ENCODE assay signal across 8 cellular contexts in genomic region chr6:37182736-37183590, GRCh38. TPM values are rescaled to one million over a fixed set of nuclear protein-coding genes. Genes with fewer than 3 reads are reported as not detected.
DNase-seq lines count a peak whose midpoint lies in the region; ATAC-seq and TF ChIP-seq lines count a peak whose summit lies in the region.

No MANE protein-coding gene starts in this region.

- H3K79me1 ChIP-seq in mesenchymal stem cell (replicated peaks; ENCODE audit: low read length, poor library complexity, severe bottlenecking), result no peaks in the 10 kb centered on the region

- peak overlapping the region; percentile 52 for H3K4me3 Mint-ChIP-seq in activated T-helper 2 cell treated with anti-CD3 and anti-CD28 coated beads, Interferon-gamma antibody, Interleukin-2, Interleukin-4, amounts not matched to agents 10 μg/mL and 5 μg/mL and 100 μg/mL, durations not matched to agents 14 hours and 24 hours and 36 hours (ENCODE audit: low read depth)

- H3K27me3 ChIP-seq in mesenchymal stem cell (ENCODE audit: control insufficient read depth in 1 of 2, insufficient read depth in 1 of 2, low read length in 2 of 2) (no peaks in the 10 kb centered on the region), dorsolateral prefrontal cortex (no peaks in the 10 kb centered on the region)

- DNase-seq in AML-193 (lab: John Stamatoyannopoulos, UW) (peak; percentile 100), NOMO-1 treated with DMSO at 0.1 percent for 48 hours (lab: John Stamatoyannopoulos, UW; ENCODE audit: unreplicated experiment) (peak; percentile 98), mesenchymal stem cell (no peak), glomerular visceral epithelial cell (ENCODE audit: extremely low spot score) (no peak), SW480 (ENCODE audit: low spot score) (no peak), dorsolateral prefrontal cortex (no peak)
- DNase-seq in activated T-helper 2 cell treated with anti-CD3 and anti-CD28 coated beads, Interferon-gamma antibody, Interleukin-2, Interleukin-4, amounts not matched to agents 10 μg/mL and 5 μg/mL and 100 μg/mL, durations not matched to agents 14 hours and 24 hours and 36 hours (ENCODE audit: low spot score), result peak; percentile 73

- no peak overlapping the region for H3K23ac ChIP-seq in mesenchymal stem cell (ENCODE audit: low read length in 2 of 2)

- H4K91ac ChIP-seq in mesenchymal stem cell (ENCODE audit: low read length), result no peak overlapping the region

- no peaks in the 10 kb centered on the region for H3K4me1 ChIP-seq in mesenchymal stem cell (ENCODE audit: control insufficient read depth, insufficient read depth, low read depth, low read length)

- H3K27ac Mint-ChIP-seq in activated T-helper 2 cell treated with anti-CD3 and anti-CD28 coated beads, Interferon-gamma antibody, Interleukin-2, Interleukin-4, amounts not matched to agents 10 μg/mL and 5 μg/mL and 100 μg/mL, durations not matched to agents 14 hours and 24 hours and 36 hours, result peak overlapping the region; percentile 99

- TF ChIP-seq CTCF in dorsolateral prefrontal cortex (IDR thresholded peaks at IDR 0.05 in 54 of 56, conservative IDR thresholded peaks at IDR 0.05 in 2 of 56; ENCODE audit: low read depth in 1 of 56, partially characterized antibody in 56 of 56), result no peak

- WGBS in mesenchymal stem cell, result 86% methylated on average over 8 of the region's 8 CpGs

- no peak overlapping the region for H2BK5ac ChIP-seq in mesenchymal stem cell (ENCODE audit: low read depth, low read length, poor library complexity, severe bottlenecking)

- H3K4me2 ChIP-seq in mesenchymal stem cell (ENCODE audit: low read length, poor library complexity, severe bottlenecking), result no peak overlapping the region

- H3K36me3 Mint-ChIP-seq in activated T-helper 2 cell treated with anti-CD3 and anti-CD28 coated beads, Interferon-gamma antibody, Interleukin-2, Interleukin-4, amounts not matched to agents 10 μg/mL and 5 μg/mL and 100 μg/mL, durations not matched to agents 14 hours and 24 hours and 36 hours (ENCODE audit: low read depth), result peaks cover 14% of the 10 kb centered on the region

- peak overlapping the region; percentile 49 for H2BK120ac ChIP-seq in mesenchymal stem cell (ENCODE audit: low read depth, low read length)

- H3K4ac ChIP-seq in mesenchymal stem cell (ENCODE audit: low read depth in 1 of 2, low read length in 2 of 2), result no peak overlapping the region

- no peaks in the 10 kb centered on the region for H3K27me3 Mint-ChIP-seq in activated T-helper 2 cell treated with anti-CD3 and anti-CD28 coated beads, Interferon-gamma antibody, Interleukin-2, Interleukin-4, amounts not matched to agents 10 μg/mL and 5 μg/mL and 100 μg/mL, durations not matched to agents 14 hours and 24 hours and 36 hours (ENCODE audit: low read depth)

- peaks cover 46% of the 10 kb centered on the region for H3K4me1 Mint-ChIP-seq in activated T-helper 2 cell treated with anti-CD3 and anti-CD28 coated beads, Interferon-gamma antibody, Interleukin-2, Interleukin-4, amounts not matched to agents 10 μg/mL and 5 μg/mL and 100 μg/mL, durations not matched to agents 14 hours and 24 hours and 36 hours (ENCODE audit: low read depth)

- H2AK5ac ChIP-seq in mesenchymal stem cell (ENCODE audit: low read length, severe bottlenecking), result no peak overlapping the region

- H3K4me3 ChIP-seq in mesenchymal stem cell (ENCODE audit: insufficient read depth in 1 of 2, low read depth in 1 of 2, low read length in 2 of 2), result no peak overlapping the region
- H3K4me3 ChIP-seq in dorsolateral prefrontal cortex, result no peak overlapping the region

- H3K14ac ChIP-seq in mesenchymal stem cell (ENCODE audit: low read length in 2 of 2), result no peak overlapping the region

- H3K18ac ChIP-seq in mesenchymal stem cell (ENCODE audit: low read depth in 1 of 2, low read length in 2 of 2), result no peak overlapping the region

- H3K9ac ChIP-seq in mesenchymal stem cell (ENCODE audit: low read length), result no peak overlapping the region

- peaks cover 9% of the 10 kb centered on the region for H3K9me3 Mint-ChIP-seq in activated T-helper 2 cell treated with anti-CD3 and anti-CD28 coated beads, Interferon-gamma antibody, Interleukin-2, Interleukin-4, amounts not matched to agents 10 μg/mL and 5 μg/mL and 100 μg/mL, durations not matched to agents 14 hours and 24 hours and 36 hours

- no peak for ATAC-seq in GM19455 (IDR thresholded peaks at IDR 0.05; ENCODE audit: unreplicated experiment)

- intact Hi-C loops in activated T-helper 2 cell treated with anti-CD3 and anti-CD28 coated beads, Interferon-gamma antibody, Interleukin-2, Interleukin-4, amounts not matched to agents 10 μg/mL and 5 μg/mL and 100 μg/mL, durations not matched to agents 14 hours and 24 hours and 36 hours (cut with micrococcal nuclease), result loop anchor here (1.0 kb wide), 2 partner anchors 10 to 22 kb away; no protein-coding TSS in a partner anchor
- intact Hi-C loops in dorsolateral prefrontal cortex (cut with DNase I), result no loop called here

- H3K36me3 ChIP-seq in mesenchymal stem cell (ENCODE audit: control insufficient read depth in 1 of 2, insufficient read depth in 2 of 2, low read depth in 1 of 2, low read length in 2 of 2), result no peaks in the 10 kb centered on the region

- H2AFZ ChIP-seq in mesenchymal stem cell (ENCODE audit: low read depth, low read length), result no peak overlapping the region

- no peak overlapping the region for H2BK12ac ChIP-seq in mesenchymal stem cell (ENCODE audit: low read length in 2 of 2)

- H3K27ac ChIP-seq in mesenchymal stem cell (ENCODE audit: low read length, poor library complexity, severe bottlenecking), result no peak overlapping the region
- H3K27ac ChIP-seq in dorsolateral prefrontal cortex, result peak overlapping the region in 15 of 59 donors; percentile 0 to 57 (median 30)

- peak overlapping the region; percentile 80 for H2BK15ac ChIP-seq in mesenchymal stem cell (ENCODE audit: low read depth, poor library complexity, severe bottlenecking)

- H3K9me3 ChIP-seq in mesenchymal stem cell (ENCODE audit: control insufficient read depth, low read length), result no peaks in the 10 kb centered on the region

- peak overlapping the region; percentile 49 for H4K8ac ChIP-seq in mesenchymal stem cell (ENCODE audit: low read length)

RNA-seq across cellular contexts. Expression of gene PIM1, which starts 13.0 kb away (rescaled TPM):
- total RNA-seq in activated T-helper 2 cell treated with anti-CD3 and anti-CD28 coated beads, Interferon-gamma antibody, Interleukin-2, Interleukin-4, amounts not matched to agents 10 μg/mL and 5 μg/mL and 100 μg/mL, durations not matched to agents 14 hours and 24 hours and 36 hours, result 151 and 161 TPM in 2 replicates
- 14.5 TPM for polyA plus RNA-seq in mesenchymal stem cell (2013, experiment 1 of 2)
- polyA plus RNA-seq in mesenchymal stem cell (2013, experiment 2 of 2), result 13.6 TPM
- 10 to 100 TPM in 113 of 120 experiments, 1 to 10 TPM in 7; 8.8 to 61.4 (median 18.1) TPM for total RNA-seq in dorsolateral prefrontal cortex

Comparison
In these comparisons a context has a peak if more than half of its experiments do, and no peak if none do; other contexts are left out.
1. DNase-seq: peak in AML-193 (2 of 2), NOMO-1 treated with DMSO at 0.1 percent for 48 hours (single experiment) and activated T-helper 2 cell treated with anti-CD3 and anti-CD28 coated beads, Interferon-gamma antibody, Interleukin-2, Interleukin-4, amounts not matched to agents 10 μg/mL and 5 μg/mL and 100 μg/mL, durations not matched to agents 14 hours and 24 hours and 36 hours (single experiment); none in mesenchymal stem cell (single experiment), glomerular visceral epithelial cell (single experiment), SW480 (single experiment) and dorsolateral prefrontal cortex (0 of 10).